Comparison of ENCODE assay signal across 19 cellular contexts in genomic region chr3:161695811-161696210, GRCh38.
DNase-seq lines count a peak whose midpoint lies in the region; ATAC-seq, FAIRE-seq and TF ChIP-seq lines count a peak whose summit lies in the region.
"Had no signal": no experiment of that assay in that cellular context is flagged by ENCODE, and none has a peak within 500 bp of the region (broad histone marks: within the 10 kb centered on the region; RNA-seq: fewer than 3 reads in every experiment).

No MANE protein-coding gene starts in this region.

- no peaks in the 10 kb centered on the region for H3K9me3 ChIP-seq in H1 (ENCODE audit: insufficient read depth in 2 of 2, low read depth in 1 of 2, low read length in 1 of 2)
- H3K9me3 ChIP-seq in CD4-positive, alpha-beta T cell (ENCODE audit: control insufficient read depth, low read length): no peaks in the 10 kb centered on the region
- H3K9me3 ChIP-seq: A549, HAP-1 had no signal

- no peaks in the 10 kb centered on the region for H4K20me1 ChIP-seq in H1 (replicated peaks in 1 of 2; ENCODE audit: control insufficient read depth in 1 of 2, insufficient read depth in 2 of 2, low read length in 2 of 2)

- H4K91ac ChIP-seq in H1 (replicated peaks; ENCODE audit: insufficient read length, low read length): no peak overlapping the region

- H3K56ac ChIP-seq in H1 (replicated peaks; ENCODE audit: insufficient read length, low read depth, low read length): no peak overlapping the region

- no peaks in the 10 kb centered on the region for H3K36me3 Mint-ChIP-seq in CD4-positive, alpha-beta T cell (ENCODE audit: low read depth)
- H3K36me3 Mint-ChIP-seq: CD4-positive, alpha-beta memory T cell had no signal

- no peak overlapping the region for H3K23ac ChIP-seq in H1 (ENCODE audit: insufficient read length)

- no peaks in the 10 kb centered on the region for H3K9me3 Mint-ChIP-seq in CD4-positive, alpha-beta T cell

- no peak overlapping the region for H3K4ac ChIP-seq in H1 (replicated peaks; ENCODE audit: insufficient read length, low read depth, low read length)

- H3K4me3 Mint-ChIP-seq in CD4-positive, alpha-beta T cell: no peak overlapping the region
- H3K4me3 Mint-ChIP-seq: CD4-positive, alpha-beta memory T cell had no signal

- TF ChIP-seq POLR2A in H1 (IDR thresholded peaks at IDR 0.05; ENCODE audit: control extremely low read depth in 1 of 2, low read depth in 2 of 2, low read length in 2 of 2): no peak

- H3K27ac Mint-ChIP-seq in CD4-positive, alpha-beta T cell: no peak overlapping the region
- H3K27ac Mint-ChIP-seq: CD4-positive, alpha-beta memory T cell had no signal

- H3K14ac ChIP-seq in H1 (ENCODE audit: insufficient read length): no peak overlapping the region

- no peaks in the 10 kb centered on the region for H3K27me3 Mint-ChIP-seq in CD4-positive, alpha-beta T cell
- H3K27me3 Mint-ChIP-seq: CD4-positive, alpha-beta memory T cell had no signal

- no peak overlapping the region for H2AK5ac ChIP-seq in H1 (ENCODE audit: low read depth, low read length)

- no peak for ATAC-seq in CD4-positive, alpha-beta T cell (ENCODE audit: poor library complexity)
- no peak for ATAC-seq in HG03039 (IDR thresholded peaks at IDR 0.05; ENCODE audit: unreplicated experiment)
- ATAC-seq: A549, K562 had no signal

- DNase-seq in astrocyte of the cerebellum (ENCODE audit: low read depth): peak; percentile 27
- DNase-seq in H1 (ENCODE audit: low read depth in 1 of 2, low spot score in 2 of 2): no peak
- DNase-seq in fibroblast of villous mesenchyme (ENCODE audit: low read depth): peak; percentile 11
- peak; percentile 52 for DNase-seq in superior temporal gyrus (ENCODE audit: extremely low spot score)
- no peak for DNase-seq in CD4-positive, alpha-beta T cell
- no peak for DNase-seq in glomerular visceral epithelial cell (ENCODE audit: extremely low spot score)
- DNase-seq: AML-193; CD4-positive, alpha-beta memory T cell; DMS153; DMS79 treated with DMSO at 0.1 percent for 48 hours; GF-D8; IMR-90 had no signal

- intact Hi-C loops in CD4-positive, alpha-beta T cell (cut with DNase I, micrococcal nuclease): no loop called here

- no peak overlapping the region for H3K27ac ChIP-seq in H1 (ENCODE audit: low read depth, low read length)
- no peak overlapping the region for H3K27ac ChIP-seq in CD4-positive, alpha-beta T cell (ENCODE audit: low read depth, low read length)
- H3K27ac ChIP-seq: 22Rv1, A549, C4-2B had no signal

- no peaks in the 10 kb centered on the region for H3K27me3 ChIP-seq in H1 (replicated peaks in 1 of 4; ENCODE audit: control insufficient read depth in 3 of 4, extremely low read depth in 1 of 4, insufficient read depth in 3 of 4, low read length in 3 of 4)
- H3K27me3 ChIP-seq in CD4-positive, alpha-beta T cell (ENCODE audit: control insufficient read depth, insufficient read depth, low read length): no peaks in the 10 kb centered on the region

- H4K5ac ChIP-seq in H1 (ENCODE audit: insufficient read length, low read depth, low read length): no peak overlapping the region

- no peaks in the 10 kb centered on the region; a peak in 1 of 7 replicates for H3K4me1 ChIP-seq in H1 (replicated peaks in 1 of 4; ENCODE audit: control insufficient read depth in 3 of 4, insufficient read depth in 4 of 4, low read length in 3 of 4)
- H3K4me1 ChIP-seq: A549 had no signal

- WGBS in H1 (ENCODE audit: extremely low coverage in 1 of 2, insufficient coverage in 1 of 2, insufficient read length in 1 of 2, insufficient replicate concordance in 2 of 2, low coverage in 1 of 2, low lambda C conversion rate in 2 of 2, missing lambda C conversion rate in 1 of 2), 2 experiments: 87% methylated on average over 1 of the region's 1 CpG; no CpG with 5 or more reads in 1 of the 2 experiments

- H3K79me2 ChIP-seq in H1 (ENCODE audit: control insufficient read depth in 1 of 2, insufficient read depth in 2 of 2, low read length in 2 of 2): no peaks in the 10 kb centered on the region

- H3K18ac ChIP-seq in H1 (ENCODE audit: extremely low read depth, low read length): no peak overlapping the region

- H3K4me1 Mint-ChIP-seq in CD4-positive, alpha-beta T cell (ENCODE audit: low read depth): no peaks in the 10 kb centered on the region
- H3K4me1 Mint-ChIP-seq: CD4-positive, alpha-beta memory T cell had no signal

- FAIRE-seq in H1 (lab: Jason Lieb, UNC): no peak
- FAIRE-seq: A549, HTR-8/SVneo, K562 had no signal

- no peak for TF ChIP-seq RAD21 in H1 (IDR thresholded peaks at IDR 0.05 in 1 of 2, conservative IDR thresholded peaks at IDR 0.05 in 1 of 2; ENCODE audit: low read depth in 2 of 2, low read length in 2 of 2)

- no peak overlapping the region for H3K4me2 ChIP-seq in H1 (ENCODE audit: insufficient read depth in 1 of 2, low read depth in 2 of 2, low read length in 2 of 2)
- H3K4me2 ChIP-seq: A549 had no signal

- CTCF ChIA-PET in H1 (lab: Charles Lee; ENCODE audit: partially characterized antibody): no interaction called here
- CTCF ChIA-PET in CD4-positive, alpha-beta T cell (lab: Charles Lee): no interaction called here

- 0 out of 2 replicates have a peak overlapping the region, but pooled peaks have one; percentile 4 for H2AFZ ChIP-seq in H1 (ENCODE audit: low read length)

- no peak overlapping the region for H2BK5ac ChIP-seq in H1 (ENCODE audit: low read depth, low read length)

- H4K8ac ChIP-seq in H1 (ENCODE audit: extremely low read depth, insufficient read depth, low read length): no peak overlapping the region

- POLR2A ChIA-PET in H1 (lab: Charles Lee; ENCODE audit: partially characterized antibody): no interaction called here
- POLR2A ChIA-PET in CD4-positive, alpha-beta T cell (lab: Charles Lee): no interaction called here

- H3K23me2 ChIP-seq in H1 (ENCODE audit: low read depth, low read length): no peaks in the 10 kb centered on the region; the same call in 1 of the 2 replicates

- in situ Hi-C loops in astrocyte of the cerebellum (cut with HindIII; ENCODE audit: low sequenced_read_pairs): no loop called here

- H3K4me3 ChIP-seq in astrocyte of the cerebellum (ENCODE audit: low read depth, low read length) (no peak overlapping the region), H1 (ENCODE audit: extremely low read depth in 1 of 4, insufficient read depth in 2 of 4, low read depth in 3 of 4, low read length in 4 of 4) (no peak overlapping the region), fibroblast of villous mesenchyme (ENCODE audit: low read depth, low read length) (no peak overlapping the region)
- H3K4me3 ChIP-seq: A549, HAP-1, K562 had no signal

- H3K9ac ChIP-seq in H1 (replicated peaks in 1 of 4; ENCODE audit: extremely low read depth in 1 of 4, low read depth in 3 of 4, low read length in 3 of 4): no peak overlapping the region

- no peaks in the 10 kb centered on the region for H3K79me1 ChIP-seq in H1 (ENCODE audit: low read depth, low read length)

- H2BK12ac ChIP-seq in H1 (ENCODE audit: low read depth, low read length): no peak overlapping the region

- no peak overlapping the region for H2BK15ac ChIP-seq in H1 (ENCODE audit: low read length)

- no peak overlapping the region for H2BK120ac ChIP-seq in H1 (replicated peaks; ENCODE audit: low read depth, low read length)

- H2BK20ac ChIP-seq in H1 (ENCODE audit: low read length): no peak overlapping the region

- TF ChIP-seq CTCF in astrocyte of the cerebellum (IDR thresholded peaks at IDR 0.05; ENCODE audit: low read depth, low read length, missing control alignments) (no peak), H1 (IDR thresholded peaks at IDR 0.05; ENCODE audit: control extremely low read depth in 1 of 3, insufficient read depth in 1 of 3, low read depth in 1 of 3, low read length in 3 of 3) (no peak), fibroblast of villous mesenchyme (IDR thresholded peaks at IDR 0.05; ENCODE audit: insufficient read depth, low read depth, low read length) (no peak)
- no peak for TF ChIP-seq CTCF in CD4-positive, alpha-beta T cell (IDR thresholded peaks at IDR 0.05)

- no peaks in the 10 kb centered on the region for H3K36me3 ChIP-seq in H1 (ENCODE audit: control insufficient read depth in 2 of 4, insufficient read depth in 4 of 4, low read length in 3 of 4)
- H3K36me3 ChIP-seq: HAP-1 had no signal

- no peak for TF ChIP-seq EP300 in H1 (IDR thresholded peaks at IDR 0.05; ENCODE audit: borderline replicate concordance in 1 of 2, low read depth in 2 of 2, low read length in 2 of 2)

TF ChIP-seq in H1, 55 proteins besides CTCF, POLR2A, EP300 and RAD21:
- no peak for TF ChIP-seq GTF2F1 (IDR thresholded peaks at IDR 0.05; ENCODE audit: borderline replicate concordance, low read depth, low read length)
- no peak for TF ChIP-seq SP2 (IDR thresholded peaks at IDR 0.05; ENCODE audit: low read length)
- no peak for TF ChIP-seq SP4 (IDR thresholded peaks at IDR 0.05; ENCODE audit: low read length)
- no peak for TF ChIP-seq JUND (IDR thresholded peaks at IDR 0.05; ENCODE audit: low read length)
- TF ChIP-seq MAFK (IDR thresholded peaks at IDR 0.05; ENCODE audit: low read depth, low read length): no peak
- TF ChIP-seq NRF1 (IDR thresholded peaks at IDR 0.05; ENCODE audit: low read depth, low read length): no peak
- TF ChIP-seq, protein P1, sequence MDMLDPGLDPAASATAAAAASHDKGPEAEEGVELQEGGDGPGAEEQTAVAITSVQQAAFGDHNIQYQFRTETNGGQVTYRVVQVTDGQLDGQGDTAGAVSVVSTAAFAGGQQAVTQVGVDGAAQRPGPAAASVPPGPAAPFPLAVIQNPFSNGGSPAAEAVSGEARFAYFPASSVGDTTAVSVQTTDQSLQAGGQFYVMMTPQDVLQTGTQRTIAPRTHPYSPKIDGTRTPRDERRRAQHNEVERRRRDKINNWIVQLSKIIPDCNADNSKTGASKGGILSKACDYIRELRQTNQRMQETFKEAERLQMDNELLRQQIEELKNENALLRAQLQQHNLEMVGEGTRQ (IDR thresholded peaks at IDR 0.05; ENCODE audit: low read length): no peak
- no peak for TF ChIP-seq CHD2 (IDR thresholded peaks at IDR 0.05; ENCODE audit: low read length)
- TF ChIP-seq ATF3 (IDR thresholded peaks at IDR 0.05; ENCODE audit: insufficient read depth, low read depth, low read length): no peak
- TF ChIP-seq SP1 (IDR thresholded peaks at IDR 0.05; ENCODE audit: low read depth, low read length): no peak
- no peak for TF ChIP-seq TCF12 (IDR thresholded peaks at IDR 0.05; ENCODE audit: low read depth, low read length)
- TF ChIP-seq TBP (IDR thresholded peaks at IDR 0.05; ENCODE audit: low read depth, low read length): no peak
- TF ChIP-seq POU5F1 (IDR thresholded peaks at IDR 0.05; ENCODE audit: low read depth, low read length): no peak
- no peak for TF ChIP-seq BACH1 (IDR thresholded peaks at IDR 0.05; ENCODE audit: low read length)

Comparison
In these comparisons a context has a peak if more than half of its experiments do, and no peak if none do; other contexts are left out.
1. DNase-seq: peak in astrocyte of the cerebellum (single experiment), fibroblast of villous mesenchyme (single experiment) and superior temporal gyrus (single experiment); none in H1 (0 of 2), CD4-positive, alpha-beta T cell (0 of 10) and glomerular visceral epithelial cell (single experiment).